ENCODE assay signal across 23 cellular contexts in the genomic region with DNA sequence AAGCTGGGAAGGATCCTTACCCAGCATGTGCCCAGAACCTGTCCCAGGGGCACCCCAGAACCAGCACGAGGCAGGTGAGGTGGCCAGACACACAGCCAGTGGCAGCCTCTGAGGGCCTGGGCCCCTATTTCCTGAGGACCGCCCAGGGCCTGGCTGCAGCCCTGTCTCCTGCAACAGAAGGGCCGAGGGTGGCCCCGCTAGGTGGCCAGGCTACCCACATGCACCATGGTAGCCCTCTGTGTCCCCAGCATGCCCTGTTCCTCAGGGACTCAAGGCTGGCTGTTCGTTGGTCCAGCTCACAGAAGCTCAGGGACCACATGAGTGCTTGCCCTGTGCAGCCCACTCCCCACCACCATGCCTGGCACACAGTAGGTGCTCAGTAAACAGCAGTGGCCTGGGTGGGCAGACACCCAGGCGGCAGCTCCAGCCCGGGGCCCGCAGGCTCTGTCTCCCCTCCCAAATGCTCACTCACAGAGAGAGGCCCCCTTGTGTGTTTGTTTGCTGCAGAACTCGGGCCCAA. TPM values are rescaled to one million over a fixed set of nuclear protein-coding genes. Genes with fewer than 3 reads are reported as not detected.
DNase-seq lines count a peak whose midpoint lies in the region; ATAC-seq, FAIRE-seq and TF ChIP-seq lines count a peak whose summit lies in the region.
"Had no signal": no experiment of that assay in that cellular context is flagged by ENCODE, and none has a peak within 500 bp of the region (broad histone marks: within the 10 kb centered on the region; RNA-seq: fewer than 3 reads in every experiment).

No MANE protein-coding gene starts in this region.

- H3K79me1 ChIP-seq in IMR-90 (ENCODE audit: low read depth in 1 of 2, low read length in 2 of 2): no peaks in the 10 kb centered on the region

- no peak overlapping the region for H3K4me3 ChIP-seq in IMR-90 (ENCODE audit: insufficient read depth, low read depth, low read length)
- no peak overlapping the region for H3K4me3 ChIP-seq in K562
- no peak overlapping the region for H3K4me3 ChIP-seq in neuron (ENCODE audit: low read length)

- H3K36me3 Mint-ChIP-seq in glutamatergic neuron (ENCODE audit: unreplicated experiment): no peaks in the 10 kb centered on the region
- H3K36me3 Mint-ChIP-seq: CD4-positive, CD25-positive, alpha-beta regulatory T cell; CD8-positive, alpha-beta memory T cell had no signal

- H3K9ac ChIP-seq in IMR-90 (ENCODE audit: low read depth, low read length) (no peak overlapping the region), K562 (ENCODE audit: insufficient read depth in 1 of 2, low read depth in 2 of 2, low read length in 2 of 2) (no peak overlapping the region)

- DNase-seq in IMR-90: no peak
- no peak for DNase-seq in K562 (ENCODE audit: extremely low read depth in 1 of 4, low spot score in 3 of 4)
- DNase-seq in glutamatergic neuron: no peak
- DNase-seq in NCI-H1417 treated with DMSO at 0.1 percent for 48 hours (lab: John Stamatoyannopoulos, UW): no peak
- DNase-seq in RKO (ENCODE audit: low spot score): no peak
- DNase-seq in activated CD8-positive, alpha-beta memory T cell treated with anti-CD3 and anti-CD28 coated beads, Interleukin-2, amount 50 U/mL, for 48 hours: no peak
- DNase-seq in T1000 (lab: John Stamatoyannopoulos, UW): no peak
- DNase-seq: ACHN; BE2C; Caco-2; CD4-positive, CD25-positive, alpha-beta regulatory T cell; CD8-positive, alpha-beta memory T cell; DMS79; GDM1; GOT3; H7 had no signal

- H3K27me3 ChIP-seq in IMR-90 (ENCODE audit: control insufficient read depth, insufficient read depth, low read length) (peaks cover 36% of the 10 kb centered on the region), K562 (ENCODE audit: control insufficient read depth in 2 of 2, insufficient read depth in 2 of 2, low read length in 2 of 2) (peaks cover 20 to 52% of the 10 kb centered on the region in 2 experiments; a peak in 4 of 5 replicates), neuron (ENCODE audit: insufficient read depth, low read length) (no peaks in the 10 kb centered on the region)
- H3K27me3 ChIP-seq: BE2C had no signal

- H3K9me1 ChIP-seq in IMR-90 (ENCODE audit: insufficient read depth, low read length) (no peaks in the 10 kb centered on the region), K562 (ENCODE audit: control insufficient read depth, insufficient read depth, low read length) (peaks cover 3% of the 10 kb centered on the region)

- H3K9me3 Mint-ChIP-seq in glutamatergic neuron (ENCODE audit: unreplicated experiment): peaks cover 3% of the 10 kb centered on the region
- H3K9me3 Mint-ChIP-seq: CD4-positive, CD25-positive, alpha-beta regulatory T cell; CD8-positive, alpha-beta memory T cell had no signal

- no peak overlapping the region for H2BK5ac ChIP-seq in IMR-90 (ENCODE audit: low read depth, low read length, poor library complexity, severe bottlenecking)

- peaks cover 2% of the 10 kb centered on the region for H3K4me1 Mint-ChIP-seq in glutamatergic neuron (ENCODE audit: low read depth, unreplicated experiment)
- H3K4me1 Mint-ChIP-seq: CD8-positive, alpha-beta memory T cell had no signal

- H2BK20ac ChIP-seq in IMR-90 (ENCODE audit: low read depth, low read length): no peak overlapping the region

- H4K91ac ChIP-seq in IMR-90 (ENCODE audit: insufficient read depth, low read depth, low read length): no peak overlapping the region

- CTCF ChIA-PET in IMR-90 (lab: Yijun Ruan, JAX): no interaction called here
- CTCF ChIA-PET in K562 (lab: Yijun Ruan, JAX; ENCODE audit: low intra/inter-chr PET ratio): no interaction called here

- no peak overlapping the region for H3K4ac ChIP-seq in IMR-90 (ENCODE audit: low read depth, low read length)

- H2BK120ac ChIP-seq in IMR-90 (ENCODE audit: low read depth, low read length): no peak overlapping the region

- ATAC-seq in IMR-90 (ENCODE audit: low read depth) (peak; percentile 6; the same call in 1 of the 2 replicates), K562 (no peak)
- ATAC-seq: HCT116 had no signal

- no peak overlapping the region for H4K5ac ChIP-seq in IMR-90 (ENCODE audit: low read depth, low read length)

- no peak overlapping the region for H3K27ac ChIP-seq in IMR-90 (ENCODE audit: insufficient read depth, low read length)
- H3K27ac ChIP-seq in K562 (ENCODE audit: extremely low read depth, low read depth, low read length): no peak overlapping the region

- H3K4me3 Mint-ChIP-seq in glutamatergic neuron (ENCODE audit: unreplicated experiment): no peak overlapping the region
- H3K4me3 Mint-ChIP-seq: CD4-positive, CD25-positive, alpha-beta regulatory T cell; CD8-positive, alpha-beta memory T cell had no signal

- no peak for FAIRE-seq in K562 (lab: Jason Lieb, UNC)
- FAIRE-seq: A204.1, D721Med, GM12892, GM18507 had no signal

- POLR2A ChIA-PET in IMR-90 (lab: Charles Lee; ENCODE audit: unreplicated experiment): no interaction called here
- POLR2A ChIA-PET in K562 (lab: Yijun Ruan, JAX): interaction anchor here (0.7 kb wide), 1 partner anchor 289 kb away, joined by 3 read pairs; no protein-coding TSS in a partner anchor

- H3K18ac ChIP-seq in IMR-90 (ENCODE audit: low read depth, low read length): no peak overlapping the region

- H3K9me3 ChIP-seq in IMR-90 (ENCODE audit: control insufficient read depth, insufficient read depth, low read length): no peaks in the 10 kb centered on the region
- no peaks in the 10 kb centered on the region for H3K9me3 ChIP-seq in K562 (replicated peaks; ENCODE audit: control insufficient read depth, insufficient read depth, low read depth, low read length)
- no peaks in the 10 kb centered on the region for H3K9me3 ChIP-seq in neuron (ENCODE audit: low read length)
- H3K9me3 ChIP-seq: BE2C, Caco-2 had no signal

- H3K27ac Mint-ChIP-seq in glutamatergic neuron (ENCODE audit: unreplicated experiment): peak overlapping the region; percentile 87
- H3K27ac Mint-ChIP-seq: CD4-positive, CD25-positive, alpha-beta regulatory T cell; CD8-positive, alpha-beta memory T cell had no signal

- intact Hi-C loops in IMR-90 (cut with micrococcal nuclease) (no loop called here), K562 (cut with micrococcal nuclease) (no loop called here)

- no peak overlapping the region for H2AK9ac ChIP-seq in IMR-90 (replicated peaks; ENCODE audit: low read depth, low read length, poor library complexity)

- H2AK5ac ChIP-seq in IMR-90 (ENCODE audit: low read depth, low read length): no peak overlapping the region

- no peak overlapping the region for H2BK15ac ChIP-seq in IMR-90 (ENCODE audit: low read depth, low read length)

- H4K8ac ChIP-seq in IMR-90 (ENCODE audit: low read depth in 2 of 2, low read length in 2 of 2): no peak overlapping the region

- TF ChIP-seq EP300 in K562 (IDR thresholded peaks at IDR 0.05; ENCODE audit: low read length): no peak

- dilution Hi-C loops in IMR-90 (cut with HindIII; ENCODE audit: low sequenced_read_pairs, unreplicated experiment): no loop called here

- no peak for TF ChIP-seq POLR2A in IMR-90 (IDR thresholded peaks at IDR 0.05; ENCODE audit: low read depth, low read length)
- no peak for TF ChIP-seq POLR2A in K562 (conservative IDR thresholded peaks at IDR 0.05)

- no peak overlapping the region for H3K56ac ChIP-seq in IMR-90 (ENCODE audit: extremely low read depth, insufficient read depth, low read length)

- no peak overlapping the region for H2AFZ ChIP-seq in IMR-90 (replicated peaks; ENCODE audit: low read length, poor library complexity)
- H2AFZ ChIP-seq in K562 (ENCODE audit: low read depth, low read length): no peak overlapping the region
- peak overlapping the region; percentile 7 for H2AFZ ChIP-seq in neuron (ENCODE audit: low read depth, low read length)

- H3K79me2 ChIP-seq in K562 (ENCODE audit: control insufficient read depth, insufficient read depth, low read length): no peaks in the 10 kb centered on the region

- H3K14ac ChIP-seq in IMR-90 (replicated peaks; ENCODE audit: low read depth, low read length): no peak overlapping the region

- WGBS in IMR-90 (ENCODE audit: extremely low coverage in 2 of 2, insufficient read length in 1 of 2), 2 experiments: 43% methylated on average over 1 of the region's 9 CpGs; no CpG with 5 or more reads in 1 of the 2 experiments
- 8% methylated on average over 6 of the region's 9 CpGs for WGBS in K562 (ENCODE audit: insufficient coverage, low coverage, missing lambda C conversion rate)

- no TSS peak for BruUV-seq in IMR-90 (replicated peaks; lab: Mats Ljungman, UMichigan)
- BruUV-seq in K562 (replicated peaks; lab: Mats Ljungman, UMichigan): no TSS peak

- no peaks in the 10 kb centered on the region for H3K27me3 Mint-ChIP-seq in glutamatergic neuron (ENCODE audit: unreplicated experiment)

- H3K4me2 ChIP-seq in IMR-90 (ENCODE audit: low read depth, low read length) (no peak overlapping the region), K562 (ENCODE audit: insufficient read depth, low read length) (no peak overlapping the region)

- TF ChIP-seq CTCF in IMR-90 (conservative IDR thresholded peaks at IDR 0.05; ENCODE audit: low read depth, low read length) (no peak), K562 (IDR thresholded peaks at IDR 0.05 in 2 of 3, conservative IDR thresholded peaks at IDR 0.05 in 1 of 3; ENCODE audit: insufficient read depth in 2 of 3, low read depth in 1 of 3, low read length in 3 of 3) (no peak), glutamatergic neuron (IDR thresholded peaks at IDR 0.05; ENCODE audit: partially characterized antibody, unreplicated experiment) (no peak)

- H3K36me3 ChIP-seq in IMR-90 (ENCODE audit: control insufficient read depth, insufficient read depth, low read length) (no peaks in the 10 kb centered on the region), K562 (ENCODE audit: control insufficient read depth, insufficient read depth, low read length) (no peaks in the 10 kb centered on the region), neuron (ENCODE audit: insufficient read depth, low read length) (no peaks in the 10 kb centered on the region)

- in situ Hi-C loops in IMR-90 (cut with MboI; ENCODE audit: low sequenced_read_pairs) (no loop called here), K562 (cut with MboI) (no loop called here)

- H3K23ac ChIP-seq in IMR-90 (ENCODE audit: low read depth, low read length): no peak overlapping the region

- H3K4me1 ChIP-seq in IMR-90 (ENCODE audit: control insufficient read depth, insufficient read depth, low read length) (no peaks in the 10 kb centered on the region), K562 (replicated peaks in 1 of 2; ENCODE audit: control insufficient read depth in 2 of 2, insufficient read depth in 2 of 2, low read length in 2 of 2) (peaks cover 4 to 50% of the 10 kb centered on the region in 2 experiments; a peak in 3 of 5 replicates), neuron (ENCODE audit: insufficient read depth, low read length) (peaks cover 9% of the 10 kb centered on the region)
- H3K4me1 ChIP-seq: Caco-2 had no signal

- no peak for TF ChIP-seq RAD21 in IMR-90 (IDR thresholded peaks at IDR 0.05; ENCODE audit: low read length)
- no peak for TF ChIP-seq RAD21 in K562 (CRISPR knock-in tag; conservative IDR thresholded peaks at IDR 0.05 in 1 of 2, IDR thresholded peaks at IDR 0.05 in 1 of 2)

- no peaks in the 10 kb centered on the region; the same call in none of the 2 replicates for H4K20me1 ChIP-seq in IMR-90 (ENCODE audit: insufficient read depth, low read length)
- H4K20me1 ChIP-seq in K562 (replicated peaks; ENCODE audit: control insufficient read depth, insufficient read depth, low read length): peaks cover 30% of the 10 kb centered on the region

RNA-seq across cellular contexts. Expression of a gene that starts 8.2 kb away (rescaled TPM):
- total RNA-seq in IMR-90 (2012; rRNA removed) (not detected in 2 replicates), K562 (2014; rRNA removed) (not detected in 2 replicates), K562 (2014; rRNA removed; fragmentation: Illumina TruSeq; extraction: Trizol) (not detected in 2 replicates), K562 (2015; rRNA removed; fragmentation: Illumina TruSeq; extraction: Trizol) (not detected in 2 replicates), K562 (2021) (not detected in 2 replicates), glutamatergic neuron (ENCODE audit: unreplicated experiment) (13.7 TPM)
- polyA plus RNA-seq in IMR-90 (2012; rRNA removed) (not detected in 2 replicates), K562 (2011; rRNA removed) (not detected in 2 replicates), K562 (2014; fragmentation: Illumina TruSeq; extraction: Trizol) (not detected in 2 replicates), K562 (2014; fragmentation: Nextera tagmentation; extraction: Ambion mirVana) (not detected), K562 (2014; rRNA removed) (not detected in 2 replicates)
- polyA plus RNA-seq in IMR-90 (2012; cell fraction: cytosol; rRNA removed): not detected in 2 replicates
- polyA plus RNA-seq in IMR-90 (2012; cell fraction: nucleus; rRNA removed; ENCODE audit: low replicate concordance): not detected in 2 replicates
- not detected in 2 replicates for total RNA-seq in K562 (2011; cell fraction: chromatin; rRNA removed; ENCODE audit: low replicate concordance)
- total RNA-seq in K562 (2011; cell fraction: nucleolus; rRNA removed): not detected in 2 replicates
- not detected in 2 replicates for total RNA-seq in K562 (2011; cell fraction: nucleoplasm; rRNA removed)
- polyA plus RNA-seq in K562 (2011; cell fraction: cytosol; rRNA removed): not detected in 2 replicates
- not detected in 2 replicates for polyA plus RNA-seq in K562 (2011; cell fraction: nucleus; rRNA removed)
- polyA plus RNA-seq in K562 (2012): not detected in 2 replicates
- not detected in 2 replicates for polyA minus RNA-seq in K562 (2011; rRNA and poly(A)+ RNA removed)
- polyA minus RNA-seq in K562 (2011; cell fraction: cytosol; rRNA and poly(A)+ RNA removed): not detected in 2 replicates
- polyA minus RNA-seq in K562 (2011; cell fraction: nucleus; rRNA and poly(A)+ RNA removed): not detected in 2 replicates
- total RNA-seq: Caco-2; CD4-positive, CD25-positive, alpha-beta regulatory T cell; CD8-positive, alpha-beta memory T cell; Daoy had no signal
- polyA plus RNA-seq: CD4-positive, CD25-positive, alpha-beta regulatory T cell; CD8-positive, alpha-beta memory T cell had no signal

RNA-seq across cellular contexts. Expression of a gene that starts 26.5 kb away (rescaled TPM):
- total RNA-seq in IMR-90 (2012; rRNA removed) (27.6 and 28.6 TPM in 2 replicates), K562 (2014; rRNA removed) (14.4 and 18.2 TPM in 2 replicates), K562 (2014; rRNA removed; fragmentation: Illumina TruSeq; extraction: Trizol) (14.0 and 16.1 TPM in 2 replicates), K562 (2015; rRNA removed; fragmentation: Illumina TruSeq; extraction: Trizol) (13.0 and 14.1 TPM in 2 replicates), K562 (2021) (23.0 and 25.6 TPM in 2 replicates), glutamatergic neuron (ENCODE audit: unreplicated experiment) (42.6 TPM)
- polyA plus RNA-seq in IMR-90 (2012; rRNA removed) (17.7 and 19.3 TPM in 2 replicates), K562 (2011; rRNA removed) (11.2 and 18.0 TPM in 2 replicates), K562 (2014; fragmentation: Illumina TruSeq; extraction: Trizol) (19.9 and 21.1 TPM in 2 replicates), K562 (2014; fragmentation: Nextera tagmentation; extraction: Ambion mirVana) (1 to 10 TPM; 2.5 to 3.5 TPM), K562 (2014; rRNA removed) (15.2 and 16.9 TPM in 2 replicates)
- polyA plus RNA-seq in IMR-90 (2012; cell fraction: cytosol; rRNA removed): 13.1 and 15.2 TPM in 2 replicates
- 36.2 and 68.6 TPM in 2 replicates for polyA plus RNA-seq in IMR-90 (2012; cell fraction: nucleus; rRNA removed; ENCODE audit: low replicate concordance)
- 144 and 173 TPM in 2 replicates for total RNA-seq in K562 (2011; cell fraction: chromatin; rRNA removed; ENCODE audit: low replicate concordance)
- 69.5 and 70.9 TPM in 2 replicates for total RNA-seq in K562 (2011; cell fraction: nucleolus; rRNA removed)
- 130 and 148 TPM in 2 replicates for total RNA-seq in K562 (2011; cell fraction: nucleoplasm; rRNA removed)
- 7.4 and 12.4 TPM in 2 replicates for polyA plus RNA-seq in K562 (2011; cell fraction: cytosol; rRNA removed)
- polyA plus RNA-seq in K562 (2011; cell fraction: nucleus; rRNA removed): 75.1 and 90.2 TPM in 2 replicates
- 15.0 and 24.7 TPM in 2 replicates for polyA plus RNA-seq in K562 (2012)
- polyA minus RNA-seq in K562 (2011; rRNA and poly(A)+ RNA removed): 73.7 and 99.1 TPM in 2 replicates
- polyA minus RNA-seq in K562 (2011; cell fraction: cytosol; rRNA and poly(A)+ RNA removed): 7.7 and 10.5 TPM in 2 replicates
- 19.9 and 34.7 TPM in 2 replicates for polyA minus RNA-seq in K562 (2011; cell fraction: nucleus; rRNA and poly(A)+ RNA removed)

RNA-seq across cellular contexts. Expression of a gene that starts 29.0 kb away (rescaled TPM):
- total RNA-seq in IMR-90 (2012; rRNA removed): 11.5 and 12.2 TPM in 2 replicates
- 23.9 and 25.2 TPM in 2 replicates for polyA plus RNA-seq in IMR-90 (2012; rRNA removed)
- polyA plus RNA-seq in IMR-90 (2012; cell fraction: cytosol; rRNA removed): 21.7 and 23.7 TPM in 2 replicates
- polyA plus RNA-seq in IMR-90 (2012; cell fraction: nucleus; rRNA removed; ENCODE audit: low replicate concordance): 52.1 and 66.5 TPM in 2 replicates
- 78.3 and 113 TPM in 2 replicates for total RNA-seq in K562 (2011; cell fraction: chromatin; rRNA removed; ENCODE audit: low replicate concordance)
- 67.9 and 70.7 TPM in 2 replicates for total RNA-seq in K562 (2011; cell fraction: nucleolus; rRNA removed)
- 77.2 and 104 TPM in 2 replicates for total RNA-seq in K562 (2011; cell fraction: nucleoplasm; rRNA removed)
- total RNA-seq in K562 (2014; rRNA removed): 44.6 and 63.8 TPM in 2 replicates
- 21.5 and 21.7 TPM in 2 replicates for total RNA-seq in K562 (2014; rRNA removed; fragmentation: Illumina TruSeq; extraction: Trizol)
- 39.6 and 44.5 TPM in 2 replicates for total RNA-seq in K562 (2015; rRNA removed; fragmentation: Illumina TruSeq; extraction: Trizol)
- 65.1 and 67.5 TPM in 2 replicates for total RNA-seq in K562 (2021)
- 32.3 and 33.1 TPM in 2 replicates for polyA plus RNA-seq in K562 (2011; rRNA removed)
- 43.6 and 66.7 TPM in 2 replicates for polyA plus RNA-seq in K562 (2011; cell fraction: cytosol; rRNA removed)
- polyA plus RNA-seq in K562 (2011; cell fraction: nucleus; rRNA removed): 27.6 and 41.4 TPM in 2 replicates
- polyA plus RNA-seq in K562 (2012): 35.8 and 52.8 TPM in 2 replicates
- polyA plus RNA-seq in K562 (2014; fragmentation: Illumina TruSeq; extraction: Trizol): 53.9 and 66.5 TPM in 2 replicates
- polyA plus RNA-seq in K562 (2014; fragmentation: Nextera tagmentation; extraction: Ambion mirVana): 1 to 10 TPM; 8.7 to 9.3 TPM
- 58.9 and 67.2 TPM in 2 replicates for polyA plus RNA-seq in K562 (2014; rRNA removed)
- 20.0 and 26.4 TPM in 2 replicates for polyA minus RNA-seq in K562 (2011; rRNA and poly(A)+ RNA removed)
- 21.5 and 30.5 TPM in 2 replicates for polyA minus RNA-seq in K562 (2011; cell fraction: cytosol; rRNA and poly(A)+ RNA removed)
- 14.5 and 18.4 TPM in 2 replicates for polyA minus RNA-seq in K562 (2011; cell fraction: nucleus; rRNA and poly(A)+ RNA removed)
- 27.1 TPM for total RNA-seq in glutamatergic neuron (ENCODE audit: unreplicated experiment)

Comparison
In these comparisons a context has a peak if more than half of its experiments do, and no peak if none do; other contexts are left out.
1. RNA of a gene that starts 8.2 kb away (total RNA-seq): 13.7 TPM in glutamatergic neuron (single experiment); not detected in IMR-90 and not detected in K562; every median in the first group is over 10 times any median in the second.